ENCODE assay signal across 32 cellular contexts in genomic region chr9:14447103-14447502, GRCh38.
"Had no signal": no experiment of that assay in that cellular context is flagged by ENCODE, and none has a peak within 500 bp of the region (broad histone marks: within the 10 kb centered on the region; RNA-seq: fewer than 3 reads in every experiment).

No MANE protein-coding gene starts in this region.

- H3K4me3 ChIP-seq: adrenal gland, ascending aorta, body of pancreas, breast epithelium, cardiac muscle cell had no signal

- H3K27me3 ChIP-seq: adrenal gland, ascending aorta, body of pancreas, brain microvascular endothelial cell, breast epithelium, cardiac muscle cell had no signal

- H3K36me3 ChIP-seq: adrenal gland, ascending aorta, brain microvascular endothelial cell, breast epithelium, cardiac muscle cell had no signal

- H3K4me1 ChIP-seq: adrenal gland, ascending aorta, body of pancreas, breast epithelium had no signal

- ATAC-seq: activated naive CD4-positive, alpha-beta T cell treated with anti-CD3 and anti-CD28 coated beads, Interleukin-2, amount 50 U/mL, for 72 hours; activated naive CD8-positive, alpha-beta T cell treated with anti-CD3 and anti-CD28 coated beads, Interleukin-2, amount 50 U/mL, for 24 hours; activated T-cell treated with anti-CD3 and anti-CD28 coated beads, Interleukin-2, amount 50 U/mL, for 4 hours; activated T-cell treated with anti-CD3 and anti-CD28 coated beads, Interleukin-2, amount 50 U/mL, for 72 hours; activated T-helper 17 cell treated with anti-CD3 and anti-CD28 coated beads, Interleukin-2, amount 50 U/mL, for 72 hours; body of pancreas had no signal

- H3K9me3 ChIP-seq: adrenal gland, ascending aorta, body of pancreas, breast epithelium had no signal

- FAIRE-seq: astrocyte, bronchial epithelial cell had no signal

- H3K27ac ChIP-seq: adrenal gland, ascending aorta, body of pancreas, brain microvascular endothelial cell, breast epithelium, cardiac muscle cell had no signal

- DNase-seq: activated effector memory CD4-positive, alpha-beta T cell treated with anti-CD3 and anti-CD28 coated beads, Interleukin-2, amount 50 U/mL, for 16 hours; activated effector memory CD4-positive, alpha-beta T cell treated with Interleukin-2 at 50 U/mL for 16 hours; activated gamma-delta T cell; activated gamma-delta T cell treated with Interleukin-2 at 50 U/mL for 16 hours; activated naive CD4-positive, alpha-beta T cell; activated naive CD4-positive, alpha-beta T cell treated with anti-CD3 and anti-CD28 coated beads for 36 hours; activated naive CD4-positive, alpha-beta T cell treated with anti-CD3 and anti-CD28 coated beads, Interleukin-2, amount 10 ng/mL, durations not matched to agents 7 days and 5 days; activated naive CD4-positive, alpha-beta T cell treated with anti-CD3 and anti-CD28 coated beads, Interleukin-2, amount 50 U/mL, for 16 hours; activated naive CD4-positive, alpha-beta T cell treated with Interleukin-2 at 50 U/mL for 16 hours; activated naive CD8-positive, alpha-beta T cell treated with anti-CD3 and anti-CD28 coated beads for 36 hours; activated naive CD8-positive, alpha-beta T cell treated with anti-CD3 and anti-CD28 coated beads, Interleukin-2, amount 10 ng/mL, durations not matched to agents 7 days and 5 days; activated naive CD8-positive, alpha-beta T cell treated with anti-CD3 and anti-CD28 coated beads, Interleukin-2, amount 50 U/mL, for 24 hours; activated T-cell treated with anti-CD3 and anti-CD28 coated beads, Interleukin-2, amount 50 U/mL, for 4 hours; activated T-cell treated with anti-CD3 and anti-CD28 coated beads, Interleukin-2, amount 50 U/mL, for 48 hours; activated T-cell treated with anti-CD3 and anti-CD28 coated beads, Interleukin-2, amount 50 U/mL, for 72 hours; adrenal gland; amniotic stem cell; amygdala; anterior cingulate cortex; aorta; body of pancreas; brain microvascular endothelial cell; caudate nucleus; central memory CD4-positive, alpha-beta T cell; cerebellar nuclear complex had no signal
